1 cellular context compared by ENCODE assay signal in genomic region chr1:228171221-228171891, GRCh38.
TF ChIP-seq lines count a peak whose summit lies in the region.

No MANE protein-coding gene starts in this region.

TF ChIP-seq in GM12878, 131 proteins besides CTCF, POLR2A, EP300 and RAD21:
- TF ChIP-seq CHD4 (IDR thresholded peaks at IDR 0.05) (no peak), STAT1 (conservative IDR thresholded peaks at IDR 0.05) (no peak), TAF1 (IDR thresholded peaks at IDR 0.05; ENCODE audit: borderline replicate concordance, low read depth, low read length) (no peak), TCF3 (IDR thresholded peaks at IDR 0.05; ENCODE audit: borderline replicate concordance, insufficient read depth, low read depth, low read length) (no peak), NR2C1 (IDR thresholded peaks at IDR 0.05) (no peak), HDAC2 (IDR thresholded peaks at IDR 0.05) (no peak), CREM (IDR thresholded peaks at IDR 0.05; ENCODE audit: low read depth) (no peak), IRF4 (IDR thresholded peaks at IDR 0.05; ENCODE audit: low read depth, low read length) (no peak)
